ENCODE assay signal across 1 cellular context in genomic region chr5:81971086-81971693, GRCh38.
TF ChIP-seq lines count a peak whose summit lies in the region.

No MANE protein-coding gene starts in this region.

TF ChIP-seq in HEK293, 187 proteins besides CTCF, POLR2A, EP300 and RAD21 (continued from another document and continues in another):
- TF ChIP-seq ZNF324 (tag by site-specific recombination; IDR thresholded peaks at IDR 0.05): peak; percentile 22; the same call in 1 of the 2 replicates
- TF ChIP-seq ZNF341 (tag by site-specific recombination; IDR thresholded peaks at IDR 0.05; ENCODE audit: low read depth): no peak
- no peak for TF ChIP-seq ZNF394 (tag by site-specific recombination; IDR thresholded peaks at IDR 0.05; ENCODE audit: borderline replicate concordance)
- TF ChIP-seq ZNF473 (tag by site-specific recombination; IDR thresholded peaks at IDR 0.05): no peak
- TF ChIP-seq ZSCAN5A (tag by site-specific recombination; IDR thresholded peaks at IDR 0.05): no peak
- TF ChIP-seq ZNF362 (tag by site-specific recombination; IDR thresholded peaks at IDR 0.05): peak; percentile 72
- no peak for TF ChIP-seq ZNF692 (tag by site-specific recombination; IDR thresholded peaks at IDR 0.05)
- TF ChIP-seq ZNF391 (tag by site-specific recombination; IDR thresholded peaks at IDR 0.05; ENCODE audit: borderline replicate concordance, low read depth): no peak
- TF ChIP-seq ZNF449 (tag by site-specific recombination; IDR thresholded peaks at IDR 0.05): no peak
- TF ChIP-seq ZBTB21 (tag by site-specific recombination; IDR thresholded peaks at IDR 0.05): no peak
- peak; percentile 61 for TF ChIP-seq ZNF580 (tag by site-specific recombination; IDR thresholded peaks at IDR 0.05)
- no peak for TF ChIP-seq ZNF677 (tag by site-specific recombination; IDR thresholded peaks at IDR 0.05)
- no peak for TF ChIP-seq KLF9 (tag by site-specific recombination; IDR thresholded peaks at IDR 0.05; ENCODE audit: low read depth)
- no peak for TF ChIP-seq ZNF292 (tag by site-specific recombination; IDR thresholded peaks at IDR 0.05; ENCODE audit: borderline replicate concordance, low read depth)
- no peak; the same call in 1 of the 2 replicates for TF ChIP-seq ZNF366 (tag by site-specific recombination; conservative IDR thresholded peaks at IDR 0.05)
- no peak for TF ChIP-seq ZBTB1 (tag by site-specific recombination; IDR thresholded peaks at IDR 0.05)
- TF ChIP-seq PRDM10 (tag by site-specific recombination; IDR thresholded peaks at IDR 0.05): peak; percentile 78; the same call in 1 of the 2 replicates
- TF ChIP-seq ZNF221 (tag by site-specific recombination; IDR thresholded peaks at IDR 0.05; ENCODE audit: borderline replicate concordance): no peak
- TF ChIP-seq ZNF280C (tag by site-specific recombination; IDR thresholded peaks at IDR 0.05): no peak
- peak; percentile 70; the same call in 1 of the 2 replicates for TF ChIP-seq PRDM1 (tag by site-specific recombination; IDR thresholded peaks at IDR 0.05)
- no peak for TF ChIP-seq ZNF239 (tag by site-specific recombination; IDR thresholded peaks at IDR 0.05)
- TF ChIP-seq ZBTB10 (tag by site-specific recombination; IDR thresholded peaks at IDR 0.05): 0 out of 2 replicates have a peak, but pooled peaks have one; percentile 28
- TF ChIP-seq ZNF2 (tag by site-specific recombination; IDR thresholded peaks at IDR 0.05): 0 out of 2 replicates have a peak, but pooled peaks have one; percentile 15
- TF ChIP-seq ZNF404 (tag by site-specific recombination; IDR thresholded peaks at IDR 0.05): no peak
- peak; percentile 80 for TF ChIP-seq ZNF335 (tag by site-specific recombination; conservative IDR thresholded peaks at IDR 0.05)
- TF ChIP-seq ZNF248 (tag by site-specific recombination; IDR thresholded peaks at IDR 0.05): no peak
- TF ChIP-seq ZNF639 (tag by site-specific recombination; IDR thresholded peaks at IDR 0.05): no peak
- TF ChIP-seq ZNF423 (tag by site-specific recombination; IDR thresholded peaks at IDR 0.05): no peak
- TF ChIP-seq ZNF148 (tag by site-specific recombination; IDR thresholded peaks at IDR 0.05; ENCODE audit: borderline replicate concordance): no peak
- no peak for TF ChIP-seq ZNF302 (tag by site-specific recombination; IDR thresholded peaks at IDR 0.05; ENCODE audit: low read depth)
- TF ChIP-seq ZSCAN30 (tag by site-specific recombination; IDR thresholded peaks at IDR 0.05): no peak
- peak; percentile 7; the same call in 1 of the 2 replicates for TF ChIP-seq ZNF777 (tag by site-specific recombination; IDR thresholded peaks at IDR 0.05; ENCODE audit: borderline replicate concordance)
- TF ChIP-seq ZNF658 (tag by site-specific recombination; IDR thresholded peaks at IDR 0.05): no peak
- TF ChIP-seq ZNF398 (tag by site-specific recombination; IDR thresholded peaks at IDR 0.05): no peak
